In genomic region chr18:57677289-57678211, GRCh38 we compare ENCODE assay signal across 24 cellular contexts. TPM values are rescaled to one million over a fixed set of nuclear protein-coding genes. Genes with fewer than 3 reads are reported as not detected.
DNase-seq lines count a peak whose midpoint lies in the region; ATAC-seq and TF ChIP-seq lines count a peak whose summit lies in the region.
"Had no signal": no experiment of that assay in that cellular context is flagged by ENCODE, and none has a peak within 500 bp of the region (broad histone marks: within the 10 kb centered on the region; RNA-seq: fewer than 3 reads in every experiment).

No MANE protein-coding gene starts in this region.

- peaks cover 7% of the 10 kb centered on the region for H3K27me3 Mint-ChIP-seq in HFFc6 (ENCODE audit: insufficient read depth)
- no peaks in the 10 kb centered on the region for H3K27me3 Mint-ChIP-seq in CD4-positive, alpha-beta T cell
- H3K27me3 Mint-ChIP-seq: CD4-positive, alpha-beta memory T cell had no signal

- H3K36me3 Mint-ChIP-seq in HFFc6 (ENCODE audit: low read depth), result peaks cover 63% of the 10 kb centered on the region
- peaks cover 41% of the 10 kb centered on the region for H3K36me3 Mint-ChIP-seq in CD4-positive, alpha-beta T cell (ENCODE audit: low read depth)

- no peaks in the 10 kb centered on the region for H3K4me1 ChIP-seq in osteoblast (ENCODE audit: insufficient read depth, low read length)
- H3K4me1 ChIP-seq in tibial artery, result peaks cover 0 to 36% (median 21%) of the 10 kb centered on the region in 4 donors
- H3K4me1 ChIP-seq: A549; BLaER1 treated with 17β-estradiol and CSF1 and Interleukin-3, amounts not matched to agents 10 nM and 100 nM had no signal

- POLR2A ChIA-PET in CD4-positive, alpha-beta T cell (lab: Charles Lee), result no interaction called here

- H3K4me2 ChIP-seq in osteoblast (ENCODE audit: insufficient read depth, low read length), result no peak overlapping the region
- H3K4me2 ChIP-seq: A549; BLaER1 treated with 17β-estradiol and CSF1 and Interleukin-3, amounts not matched to agents 10 nM and 100 nM had no signal

- intact Hi-C loops in tibial artery (cut with DNase I; ENCODE audit: low total_unique reads), result no loop called here
- intact Hi-C loops in CD4-positive, alpha-beta T cell (cut with DNase I, micrococcal nuclease), result no loop called here

- H3K27me3 ChIP-seq in osteoblast (ENCODE audit: insufficient read depth, low read length) (no peaks in the 10 kb centered on the region), tibial artery (no peaks in the 10 kb centered on the region)
- H3K27me3 ChIP-seq in CD4-positive, alpha-beta T cell (ENCODE audit: control insufficient read depth, insufficient read depth, low read length), result no peaks in the 10 kb centered on the region
- H3K27me3 ChIP-seq: BLaER1 treated with 17β-estradiol and CSF1 and Interleukin-3, amounts not matched to agents 10 nM and 100 nM; SJCRH30 had no signal

- TF ChIP-seq CTCF in HFFc6 (IDR thresholded peaks at IDR 0.05) (no peak), coronary artery (IDR thresholded peaks at IDR 0.05) (no peak), osteoblast (IDR thresholded peaks at IDR 0.05; ENCODE audit: extremely low read depth, low read depth, low read length) (no peak), tibial artery (IDR thresholded peaks at IDR 0.05) (no peak)
- TF ChIP-seq CTCF in CD4-positive, alpha-beta T cell (IDR thresholded peaks at IDR 0.05), result no peak

- H2AFZ ChIP-seq in osteoblast (ENCODE audit: low read length), result no peak overlapping the region

- H3K4me1 Mint-ChIP-seq in HFFc6 (ENCODE audit: low read depth), result peaks cover 11% of the 10 kb centered on the region
- peaks cover 8% of the 10 kb centered on the region for H3K4me1 Mint-ChIP-seq in CD4-positive, alpha-beta T cell (ENCODE audit: low read depth)

- peak overlapping the region; percentile 58; the same call in 1 of the 2 replicates for H3K27ac Mint-ChIP-seq in HFFc6
- no peak overlapping the region for H3K27ac Mint-ChIP-seq in CD4-positive, alpha-beta T cell
- H3K27ac Mint-ChIP-seq: CD4-positive, alpha-beta memory T cell had no signal

- H4K20me1 ChIP-seq in osteoblast (ENCODE audit: insufficient read depth, low read length), result peaks cover 7% of the 10 kb centered on the region

- H3K9me3 Mint-ChIP-seq in HFFc6, result peaks cover 4% of the 10 kb centered on the region; the same call in 1 of the 2 replicates
- no peaks in the 10 kb centered on the region for H3K9me3 Mint-ChIP-seq in CD4-positive, alpha-beta T cell

- ATAC-seq in CD4-positive, alpha-beta T cell (ENCODE audit: poor library complexity), result no peak
- ATAC-seq in GM18511 (IDR thresholded peaks at IDR 0.05; ENCODE audit: unreplicated experiment) (no peak), HG02870 (IDR thresholded peaks at IDR 0.05; ENCODE audit: unreplicated experiment) (no peak)
- ATAC-seq: A549, K562, PC-3, SK-N-SH treated with all-trans-retinoic acid at 6 μM for 48 hours had no signal

- H3K36me3 ChIP-seq in osteoblast (ENCODE audit: insufficient read depth, low read length) (peaks cover 70% of the 10 kb centered on the region), tibial artery (peaks cover 25 to 38% (median 29%) of the 10 kb centered on the region in 3 donors)
- H3K36me3 ChIP-seq: SJCRH30 had no signal

- no peak overlapping the region for H3K4me3 ChIP-seq in coronary artery
- H3K4me3 ChIP-seq in osteoblast (ENCODE audit: insufficient read depth, low read length), result no peak overlapping the region
- no peak overlapping the region for H3K4me3 ChIP-seq in tibial artery
- H3K4me3 ChIP-seq: A549; BLaER1 treated with 17β-estradiol and CSF1 and Interleukin-3, amounts not matched to agents 10 nM and 100 nM; K562; SJCRH30 had no signal

- H3K27ac ChIP-seq in coronary artery (peak overlapping the region; percentile 67 to 77), osteoblast (ENCODE audit: low read depth, low read length) (peak overlapping the region; percentile 12), tibial artery (peak overlapping the region; percentile 35 to 59)
- H3K27ac ChIP-seq in CD4-positive, alpha-beta T cell (ENCODE audit: low read depth, low read length), result no peak overlapping the region
- H3K27ac ChIP-seq: A549; BLaER1 treated with 17β-estradiol and CSF1 and Interleukin-3, amounts not matched to agents 10 nM and 100 nM; SJCRH30 had no signal

- CTCF ChIA-PET in CD4-positive, alpha-beta T cell (lab: Charles Lee), result no interaction called here

- H3K79me2 ChIP-seq in osteoblast (ENCODE audit: insufficient read depth, low read length), result peaks cover 50% of the 10 kb centered on the region

- no peak for DNase-seq in HFFc6
- no peak for DNase-seq in coronary artery (ENCODE audit: low spot score)
- DNase-seq in osteoblast (ENCODE audit: insufficient read length, low spot score, missing footprints), result no peak
- DNase-seq in tibial artery, result no peak
- DNase-seq in CD4-positive, alpha-beta T cell, result no peak
- DNase-seq: AML-193; CD4-positive, alpha-beta memory T cell; COR-L47; GF-D8; Kasumi-1; NCI-H1105; NCI-H1436 treated with DMSO at 0.1 percent for 48 hours; NCI-H1930; NCI-H2107; NCI-H524; NCI-H774; PC-3; SJCRH30 had no signal

- no peaks in the 10 kb centered on the region for H3K9me3 ChIP-seq in osteoblast (ENCODE audit: low read depth, low read length)
- H3K9me3 ChIP-seq in tibial artery, result no peaks in the 10 kb centered on the region
- no peaks in the 10 kb centered on the region for H3K9me3 ChIP-seq in CD4-positive, alpha-beta T cell (ENCODE audit: control insufficient read depth, low read length)
- H3K9me3 ChIP-seq: SJCRH30 had no signal

- H3K4me3 Mint-ChIP-seq in HFFc6, result peak overlapping the region; percentile 30; the same call in 1 of the 2 replicates
- H3K4me3 Mint-ChIP-seq in CD4-positive, alpha-beta T cell, result no peak overlapping the region
- H3K4me3 Mint-ChIP-seq: CD4-positive, alpha-beta memory T cell had no signal

RNA-seq across cellular contexts. Expression of gene NARS1, which starts 55.9 kb away (rescaled TPM):
- total RNA-seq in HFFc6 (2021; fragmentation: NEBNext Ultra II Directional; extraction: Animal tissue kit (Norgen Biotek cat#: 25700)), result 100 to 1,000 TPM; 102 to 134 (median 111) TPM
- 190 and 222 TPM in 2 replicates for total RNA-seq in osteoblast
- total RNA-seq in CD4-positive, alpha-beta T cell, result 10 to 100 TPM; 92.2 to 95.9 TPM
